9 cellular contexts compared by ENCODE assay signal in the genomic region with DNA sequence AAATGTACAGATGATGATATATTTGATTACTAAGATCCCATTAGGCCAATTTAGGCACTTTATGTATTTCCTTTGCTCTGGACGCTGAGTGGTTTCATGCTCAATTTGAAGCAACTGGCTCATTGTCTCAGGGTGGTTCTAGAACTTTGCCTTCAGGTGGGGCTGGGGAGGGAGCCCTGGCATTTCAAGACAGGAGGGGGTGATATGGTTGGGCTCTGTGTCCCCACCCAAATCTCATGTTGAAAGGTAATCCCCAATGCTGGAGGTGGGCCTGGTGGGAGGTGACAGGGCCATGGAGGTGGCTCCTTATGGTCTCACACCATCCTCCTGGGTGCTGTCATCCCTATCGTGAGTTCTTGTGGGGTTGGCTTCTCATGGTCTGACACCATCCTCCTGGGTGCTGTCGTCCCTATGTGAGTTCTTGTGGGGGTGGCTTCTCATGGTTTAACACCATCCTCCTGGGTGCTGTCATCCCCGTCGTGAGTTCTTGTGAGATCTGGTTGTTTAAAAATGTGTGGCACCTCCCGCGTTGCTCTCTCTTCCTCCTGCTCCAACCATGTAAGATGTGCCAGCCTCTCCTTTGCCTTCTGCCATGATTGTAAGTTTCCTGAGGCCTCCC.
A peak's percentile ranks its signal among the peaks of the same experiment; 100 is the strongest.
DNase-seq lines count a peak whose midpoint lies in the region; ATAC-seq, FAIRE-seq and TF ChIP-seq lines count a peak whose summit lies in the region.
"Had no signal": no experiment of that assay in that cellular context is flagged by ENCODE, and none has a peak within 500 bp of the region (broad histone marks: within the 10 kb centered on the region; RNA-seq: fewer than 3 reads in every experiment).

No MANE protein-coding gene starts in this region.

- CTCF ChIA-PET in activated CD8-positive, alpha-beta T cell treated with anti-CD3 and anti-CD28 coated beads for 36 hours (lab: Charles Lee) = interaction anchor here (1.5 kb wide), 1 partner anchor 24 kb away, joined by 5 read pairs; no protein-coding TSS in a partner anchor

- POLR2A ChIA-PET in activated CD8-positive, alpha-beta T cell treated with anti-CD3 and anti-CD28 coated beads for 36 hours (lab: Charles Lee) = interaction anchor here (4.5 kb wide), 1 partner anchor 152 kb away, joined by 26 read pairs; a partner anchor contains a TSS

- no peaks in the 10 kb centered on the region for H4K20me1 ChIP-seq in GM23248 (ENCODE audit: insufficient read depth)

- H3K27ac Mint-ChIP-seq in activated CD8-positive, alpha-beta T cell treated with anti-CD3 and anti-CD28 coated beads for 36 hours = peak overlapping the region; percentile 91

- H3K4me1 ChIP-seq in GM23248 (ENCODE audit: insufficient read depth) (peaks cover 19% of the 10 kb centered on the region), kidney (ENCODE audit: control insufficient read depth in 1 of 2, insufficient read depth in 1 of 2, low read depth in 1 of 2, low read length in 2 of 2) (peaks cover 5 to 10% of the 10 kb centered on the region in 2 donors)

- DNase-seq in GM23248 = no peak
- no peak for DNase-seq in activated CD8-positive, alpha-beta T cell treated with anti-CD3 and anti-CD28 coated beads for 36 hours
- DNase-seq in kidney = no peak
- DNase-seq in NCI-H2227 treated with DMSO at 0.1 percent for 48 hours (lab: John Stamatoyannopoulos, UW) = no peak
- DNase-seq in SW 1271 (lab: John Stamatoyannopoulos, UW) = no peak
- DNase-seq: DMS79 had no signal

- H3K27me3 ChIP-seq in GM23248 (replicated peaks; ENCODE audit: insufficient read depth) = no peaks in the 10 kb centered on the region

- no peak for TF ChIP-seq CTCF in activated CD8-positive, alpha-beta T cell treated with anti-CD3 and anti-CD28 coated beads for 36 hours (IDR thresholded peaks at IDR 0.05)
- TF ChIP-seq CTCF in kidney (IDR thresholded peaks at IDR 0.05; ENCODE audit: borderline replicate concordance, extremely low read depth, insufficient read depth) = no peak

- no peaks in the 10 kb centered on the region for H3K9me3 ChIP-seq in GM23248 (ENCODE audit: low read depth)
- H3K9me3 ChIP-seq in kidney (ENCODE audit: control insufficient read depth in 1 of 2, low read length in 2 of 2) = no peaks in the 10 kb centered on the region

- H3K27me3 Mint-ChIP-seq in activated CD8-positive, alpha-beta T cell treated with anti-CD3 and anti-CD28 coated beads for 36 hours = no peaks in the 10 kb centered on the region

- H3K79me2 ChIP-seq in GM23248 (ENCODE audit: insufficient read depth) = no peaks in the 10 kb centered on the region

- ATAC-seq in activated CD8-positive, alpha-beta T cell treated with anti-CD3 and anti-CD28 coated beads for 36 hours = no peak
- no peak for ATAC-seq in HG03045 (IDR thresholded peaks at IDR 0.05; ENCODE audit: unreplicated experiment)

- in situ Hi-C loops in GM23248 (cut with MboI) = no loop called here

- peaks cover 20% of the 10 kb centered on the region; the same call in 1 of the 2 replicates for H3F3A ChIP-seq in GM23248 (ENCODE audit: insufficient read depth)

- H3K27ac ChIP-seq in GM23248 = peak overlapping the region; percentile 89; the same call in 1 of the 2 replicates
- peak overlapping the region; percentile 82 to 88 for H3K27ac ChIP-seq in kidney (ENCODE audit: low read depth in 2 of 2, low read length in 2 of 2)
- H3K27ac ChIP-seq in skin epidermis = peak overlapping the region in 16 of 21 experiments; percentile 8 to 84 (median 59)
- H3K27ac ChIP-seq: HL-60 had no signal

- 94 to 99% methylated on average over 7 of the region's 7 CpGs for WGBS in GM23248 (ENCODE audit: low coverage in 1 of 2, low lambda C conversion rate in 2 of 2, missing lambda C conversion rate in 2 of 2), 2 experiments

- H3K9ac ChIP-seq in GM23248 = peak overlapping the region; percentile 83
- peak overlapping the region in 1 of 2 donors; percentile 4 for H3K9ac ChIP-seq in kidney (ENCODE audit: low read length in 2 of 2)

- no peaks in the 10 kb centered on the region for H3K9me3 Mint-ChIP-seq in activated CD8-positive, alpha-beta T cell treated with anti-CD3 and anti-CD28 coated beads for 36 hours

- H3K4me3 Mint-ChIP-seq in activated CD8-positive, alpha-beta T cell treated with anti-CD3 and anti-CD28 coated beads for 36 hours = no peak overlapping the region

- H3K4me1 Mint-ChIP-seq in activated CD8-positive, alpha-beta T cell treated with anti-CD3 and anti-CD28 coated beads for 36 hours (ENCODE audit: low read depth) = peaks cover 53% of the 10 kb centered on the region

- H3K4me2 ChIP-seq in GM23248 (ENCODE audit: unreplicated experiment) = peak overlapping the region; percentile 85

- peak overlapping the region; percentile 61 for H3K4me3 ChIP-seq in GM23248
- H3K4me3 ChIP-seq in kidney (ENCODE audit: low read length in 2 of 2) = peak overlapping the region in 1 of 2 donors; percentile 43
- no peak overlapping the region for H3K4me3 ChIP-seq in skin epidermis

- H3K36me3 Mint-ChIP-seq in activated CD8-positive, alpha-beta T cell treated with anti-CD3 and anti-CD28 coated beads for 36 hours (ENCODE audit: low read depth) = peaks cover 9% of the 10 kb centered on the region

- FAIRE-seq in kidney (lab: Jason Lieb, UNC) = no peak

- H2AFZ ChIP-seq in GM23248 = peak overlapping the region; percentile 60

- H3K36me3 ChIP-seq in GM23248 (ENCODE audit: low read depth) = no peaks in the 10 kb centered on the region
- H3K36me3 ChIP-seq in kidney (ENCODE audit: control insufficient read depth in 1 of 2, insufficient read depth in 2 of 2, low read length in 2 of 2) = no peaks in the 10 kb centered on the region

- no peaks in the 10 kb centered on the region for H3K9me2 ChIP-seq in GM23248 (ENCODE audit: insufficient read depth)

- intact Hi-C loops in activated CD8-positive, alpha-beta T cell treated with anti-CD3 and anti-CD28 coated beads for 36 hours (cut with micrococcal nuclease) = loop anchor here (5.0 kb wide), 1 partner anchor 129 kb away; no protein-coding TSS in a partner anchor
- intact Hi-C loops in kidney (cut with DNase I) = no loop called here
